Comparison of ENCODE assay signal across 1 cellular context in the genomic region with DNA sequence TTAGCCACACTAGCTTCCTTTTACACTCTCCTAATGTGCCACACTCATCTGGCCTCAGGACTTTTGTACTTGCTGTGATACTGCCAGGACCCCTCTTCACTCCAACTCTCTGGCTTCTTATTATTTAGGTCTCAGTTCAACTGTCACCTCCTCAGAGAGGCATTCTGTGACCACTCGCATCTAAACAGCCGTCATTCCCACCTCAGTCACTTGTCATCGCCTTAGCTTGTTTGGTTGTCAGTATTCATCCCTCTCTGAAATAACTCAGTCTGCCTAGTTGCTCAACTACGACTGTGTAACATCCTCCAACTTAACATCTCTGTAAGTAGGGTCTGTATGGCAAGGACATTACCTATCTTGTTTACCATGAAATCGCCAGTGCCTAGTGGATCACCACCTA.
TF ChIP-seq lines count a peak whose summit lies in the region.

No MANE protein-coding gene starts in this region.

TF ChIP-seq in WTC11, 78 proteins besides CTCF, POLR2A, EP300 and RAD21 (continued from another document):
- TF ChIP-seq ZNF425 (CRISPR knock-in tag; conservative IDR thresholded peaks at IDR 0.05), result no peak
- TF ChIP-seq ATF3 (CRISPR knock-in tag; conservative IDR thresholded peaks at IDR 0.05), result no peak
- no peak for TF ChIP-seq E2F1 (CRISPR knock-in tag; IDR thresholded peaks at IDR 0.05)
- no peak for TF ChIP-seq NFATC4 (CRISPR knock-in tag; IDR thresholded peaks at IDR 0.05)
